8 cellular contexts compared by ENCODE assay signal in the genomic region with DNA sequence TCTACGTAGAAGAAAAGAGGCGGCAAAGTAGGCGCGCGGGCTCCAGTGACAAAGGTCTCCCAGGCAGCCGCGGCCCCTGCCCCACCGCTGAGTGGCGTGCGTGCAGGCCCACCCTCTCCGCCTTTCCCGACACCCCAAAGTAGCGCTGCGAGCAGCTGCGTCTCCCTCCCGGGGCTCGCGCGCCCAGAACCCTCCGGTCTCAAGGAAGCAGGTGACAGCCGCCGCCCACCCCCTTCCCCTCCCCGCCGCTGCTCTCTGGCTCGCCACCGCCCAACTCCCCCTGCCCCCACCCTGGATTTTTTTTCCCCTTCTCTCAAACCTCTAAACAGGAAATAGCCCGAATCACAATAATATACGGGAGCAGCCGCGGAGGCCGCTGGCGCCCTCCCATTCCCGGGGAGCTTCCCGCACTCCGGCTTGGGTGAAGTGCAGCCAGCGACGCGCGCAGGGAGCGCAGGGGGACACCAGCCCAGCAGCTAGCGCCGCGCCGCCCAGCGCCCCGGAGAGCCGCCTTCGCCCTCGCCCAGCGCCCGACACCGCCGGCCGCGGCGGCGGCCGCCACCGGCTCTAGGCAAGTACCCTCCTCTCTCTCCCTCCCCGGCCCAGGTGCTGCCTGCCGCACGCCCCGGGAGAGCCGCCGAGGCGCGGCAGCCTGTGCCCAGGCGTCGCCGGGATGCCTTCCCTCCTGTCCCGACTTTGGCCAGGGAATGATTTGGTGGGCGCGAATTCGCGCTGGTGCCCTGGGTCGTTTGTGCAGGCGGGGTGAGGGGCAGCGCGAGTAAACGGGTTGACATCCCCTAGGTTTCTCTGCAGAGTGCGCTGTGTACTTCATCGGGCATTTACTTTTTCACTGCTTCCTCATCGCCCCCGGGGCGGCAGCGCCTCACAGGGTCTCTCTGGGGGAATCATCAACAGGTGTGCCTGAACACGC. TPM values are rescaled to one million over a fixed set of nuclear protein-coding genes. Genes with fewer than 3 reads are reported as not detected.
DNase-seq lines count a peak whose midpoint lies in the region; ATAC-seq and TF ChIP-seq lines count a peak whose summit lies in the region.

No MANE protein-coding gene starts in this region.

- peak; percentile 63 for ATAC-seq in HG02642 (IDR thresholded peaks at IDR 0.05; ENCODE audit: poor library complexity, unreplicated experiment)

- peak overlapping the region; percentile 91 for H3K27ac ChIP-seq in 22Rv1
- H3K27ac ChIP-seq in epithelial cell of prostate, result peak overlapping the region; percentile 98
- H3K27ac ChIP-seq in temporal lobe (ENCODE audit: low read depth, low read length), result peak overlapping the region; percentile 82

- H3K27me3 Mint-ChIP-seq in activated CD4-positive, alpha-beta T cell treated with anti-CD3 and anti-CD28 coated beads, Interleukin-2, amount 10 ng/mL, durations not matched to agents 7 days and 5 days, result no peaks in the 10 kb centered on the region

- peak overlapping the region; percentile 95 for H3K4me3 Mint-ChIP-seq in activated CD4-positive, alpha-beta T cell treated with anti-CD3 and anti-CD28 coated beads, Interleukin-2, amount 10 ng/mL, durations not matched to agents 7 days and 5 days

- CTCF ChIA-PET in activated CD4-positive, alpha-beta T cell treated with anti-CD3 and anti-CD28 coated beads, Interleukin-2, amount 10 ng/mL, durations not matched to agents 7 days and 5 days (lab: Charles Lee), result interaction anchor here (0.8 to 1.6 kb wide), 6 partner anchors 9 to 58 kb away, joined by 3 read pairs; no protein-coding TSS in a partner anchor

- H3K4me1 Mint-ChIP-seq in activated CD4-positive, alpha-beta T cell treated with anti-CD3 and anti-CD28 coated beads, Interleukin-2, amount 10 ng/mL, durations not matched to agents 7 days and 5 days, result peaks cover 19% of the 10 kb centered on the region

- POLR2A ChIA-PET in activated CD4-positive, alpha-beta T cell treated with anti-CD3 and anti-CD28 coated beads, Interleukin-2, amount 10 ng/mL, durations not matched to agents 7 days and 5 days (lab: Charles Lee), result no interaction called here

- no peaks in the 10 kb centered on the region for H3K9me3 Mint-ChIP-seq in activated CD4-positive, alpha-beta T cell treated with anti-CD3 and anti-CD28 coated beads, Interleukin-2, amount 10 ng/mL, durations not matched to agents 7 days and 5 days

- peak overlapping the region; percentile 87 for H3K27ac Mint-ChIP-seq in activated CD4-positive, alpha-beta T cell treated with anti-CD3 and anti-CD28 coated beads, Interleukin-2, amount 10 ng/mL, durations not matched to agents 7 days and 5 days

- DNase-seq in NCI-H1417 treated with DMSO at 0.1 percent for 48 hours (lab: John Stamatoyannopoulos, UW), result peak; percentile 54
- peak; percentile 26 for DNase-seq in activated CD4-positive, alpha-beta T cell treated with anti-CD3 and anti-CD28 coated beads, Interleukin-2, amount 10 ng/mL, durations not matched to agents 7 days and 5 days
- DNase-seq in epithelial cell of prostate (ENCODE audit: low read depth, low spot score), result no peak
- DNase-seq in mucosa of gallbladder (ENCODE audit: low spot score), result peak; percentile 60

- no peak for TF ChIP-seq CTCF in 22Rv1 (IDR thresholded peaks at IDR 0.05)
- TF ChIP-seq CTCF in GM12874 (IDR thresholded peaks at IDR 0.05; ENCODE audit: insufficient read depth, low read depth, low read length), result 0 out of 2 replicates have a peak, but pooled peaks have one; percentile 0

- no peaks in the 10 kb centered on the region for H3K36me3 Mint-ChIP-seq in activated CD4-positive, alpha-beta T cell treated with anti-CD3 and anti-CD28 coated beads, Interleukin-2, amount 10 ng/mL, durations not matched to agents 7 days and 5 days (ENCODE audit: low read depth)

RNA-seq across cellular contexts. Expression of gene TJP2, which starts 52.7 kb away (rescaled TPM):
- total RNA-seq in activated CD4-positive, alpha-beta T cell treated with anti-CD3 and anti-CD28 coated beads, Interleukin-2, amount 10 ng/mL, durations not matched to agents 7 days and 5 days, result 10 to 100 TPM; 21.4 to 24.5 TPM
- total RNA-seq in mucosa of gallbladder (116 TPM), temporal lobe (5.9 TPM)
